ENCODE assay signal across 8 cellular contexts in the genomic region with DNA sequence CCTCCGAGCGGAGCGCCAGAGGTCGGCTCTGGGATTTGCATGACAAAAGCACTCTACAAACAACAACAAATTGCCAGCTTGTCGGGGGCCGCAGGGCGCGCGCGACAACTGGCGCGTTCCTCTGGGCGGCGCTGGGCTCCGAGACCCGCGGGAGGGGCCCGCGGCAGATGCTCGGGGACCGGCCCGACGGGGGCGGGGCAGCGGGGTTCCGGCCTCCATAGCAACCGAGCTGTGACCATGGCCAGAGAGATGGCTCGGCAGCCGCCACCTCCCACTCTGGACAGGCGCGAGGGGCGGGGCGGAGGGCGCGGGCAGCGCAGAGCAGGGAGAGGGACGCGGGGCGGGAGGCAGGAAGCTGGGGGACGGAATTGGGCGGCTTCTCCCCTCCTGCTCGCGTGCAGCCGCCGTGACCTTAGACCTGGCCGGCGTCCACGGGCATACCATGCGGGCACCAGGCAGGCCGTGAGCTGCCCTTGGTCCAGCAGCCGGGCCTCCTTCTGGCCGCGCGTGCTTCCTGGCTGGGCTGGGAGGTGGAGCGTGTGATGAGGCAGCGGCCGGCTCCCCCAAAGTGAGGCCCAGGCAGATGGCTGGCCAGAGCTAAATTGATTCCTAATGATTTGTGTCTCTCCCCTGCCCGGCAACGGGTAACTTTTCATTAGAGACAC.
DNase-seq lines count a peak whose midpoint lies in the region; ATAC-seq and TF ChIP-seq lines count a peak whose summit lies in the region.

No MANE protein-coding gene starts in this region.

- no peaks in the 10 kb centered on the region for H3K36me3 ChIP-seq in ovary

- no peaks in the 10 kb centered on the region for H3K27me3 ChIP-seq in ovary

- no peaks in the 10 kb centered on the region for H3K9me3 ChIP-seq in ovary

- no peak for TF ChIP-seq CTCF in ovary (IDR thresholded peaks at IDR 0.05)

- DNase-seq in GM04503 (ENCODE audit: low read depth) = peak; percentile 82
- DNase-seq in NCI-H1436 (lab: John Stamatoyannopoulos, UW) = peak; percentile 64
- peak in 55 of 56 donors; percentile 22 to 94 (median 77) for DNase-seq in amygdala (lab: John Stamatoyannopoulos, UW)
- DNase-seq in left cardiac atrium = peak; percentile 87
- peak; percentile 72 to 83 (median 76) for DNase-seq in ovary

- ATAC-seq in left cardiac atrium (peak; percentile 95 to 97), HG03469 (IDR thresholded peaks at IDR 0.05; ENCODE audit: unreplicated experiment) (no peak), GM19397 (IDR thresholded peaks at IDR 0.05; ENCODE audit: unreplicated experiment) (no peak), HG02981 (IDR thresholded peaks at IDR 0.05; ENCODE audit: unreplicated experiment) (no peak)

- H3K4me1 ChIP-seq in ovary (ENCODE audit: insufficient read depth) = peaks cover 14% of the 10 kb centered on the region

- WGBS in ovary, 3 donors = 0 to 2% (median 1%) methylated on average over 55 to 59 of the region's 59 CpGs

- no peak for TF ChIP-seq EP300 in ovary (IDR thresholded peaks at IDR 0.05)

- peak overlapping the region in 1 of 2 donors; percentile 16 for H3K27ac ChIP-seq in ovary

- intact Hi-C loops in left cardiac atrium (cut with DNase I) (no loop called here), ovary (cut with DNase I) (loop anchor here in 1 of 4 donors (5.0 to 10.0 kb wide), 2 partner anchors 61 to 162 kb away; no protein-coding TSS in a partner anchor)

- TF ChIP-seq POLR2A in ovary (IDR thresholded peaks at IDR 0.05) = no peak

- peak overlapping the region; percentile 35 for H3K4me3 ChIP-seq in ovary

Comparison
In these comparisons a context has a peak if more than half of its experiments do, and no peak if none do; other contexts are left out.
1. ATAC-seq: peak in left cardiac atrium (2 of 2); none in HG03469 (single experiment), GM19397 (single experiment) and HG02981 (single experiment).
2. Peak in every context shown above with its lines, with median percentiles within 50 percentile points of each other: DNase-seq.